12 cellular contexts compared by ENCODE assay signal in the genomic region with DNA sequence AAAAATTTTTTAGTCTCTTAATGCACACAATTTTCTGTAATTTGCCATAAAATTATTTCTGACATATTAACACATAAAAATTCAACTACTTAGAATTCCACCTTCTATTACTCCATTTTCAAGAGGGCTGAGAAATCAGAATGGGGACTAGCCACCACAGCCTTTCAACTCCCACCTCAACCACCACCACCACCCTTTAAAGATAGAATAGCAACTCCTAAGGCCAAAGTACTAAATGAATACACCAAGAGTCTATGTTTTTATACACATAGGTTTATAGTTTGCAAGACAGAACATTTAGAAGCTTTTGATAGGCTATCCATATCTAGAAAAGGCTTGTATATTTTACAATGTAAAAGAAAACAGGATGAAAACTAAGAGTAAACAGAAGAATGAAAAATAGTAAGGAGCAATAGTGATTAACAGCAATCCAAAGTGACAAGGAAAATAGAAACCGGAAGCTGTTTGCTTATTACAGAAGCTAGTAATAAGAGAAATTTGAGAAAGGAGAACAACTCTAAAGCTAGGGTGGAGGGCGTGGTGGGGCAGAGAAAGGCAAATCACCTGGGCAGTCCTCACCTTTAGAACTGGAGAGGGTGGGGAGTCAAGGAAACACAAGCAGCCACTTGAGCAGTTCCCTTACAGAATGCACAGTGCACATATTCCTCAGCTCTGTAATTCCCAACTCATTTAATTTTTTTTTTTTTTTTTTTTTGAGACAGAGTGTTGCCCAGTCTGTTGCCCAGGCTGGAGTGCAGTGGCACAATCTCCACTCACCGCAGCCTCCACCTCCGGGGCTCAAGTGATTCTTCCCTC. TPM values are rescaled to one million over a fixed set of nuclear protein-coding genes. Genes with fewer than 3 reads are reported as not detected.
A peak's percentile ranks its signal among the peaks of the same experiment; 100 is the strongest.
DNase-seq lines count a peak whose midpoint lies in the region; ATAC-seq and TF ChIP-seq lines count a peak whose summit lies in the region.
"Had no signal": no experiment of that assay in that cellular context is flagged by ENCODE, and none has a peak within 500 bp of the region (broad histone marks: within the 10 kb centered on the region; RNA-seq: fewer than 3 reads in every experiment).

No MANE protein-coding gene starts in this region.

- peak; percentile 18 to 27 for DNase-seq in AML-193 (lab: John Stamatoyannopoulos, UW)
- DNase-seq in NCI-H2029 treated with DMSO at 0.1 percent for 48 hours (lab: John Stamatoyannopoulos, UW), result peak; percentile 79
- DNase-seq in colonic mucosa, result peak; percentile 62
- DNase-seq in KG1 (lab: John Stamatoyannopoulos, UW), result no peak
- DNase-seq in NK-92 treated with Interleukin-12 subunit alpha and Interleukin-12 subunit beta, amount 100 ng/mL, for 24 hours (lab: John Stamatoyannopoulos, UW), result no peak
- DNase-seq in NCI-H2081 (lab: John Stamatoyannopoulos, UW), result no peak
- no peak for DNase-seq in putamen (ENCODE audit: low spot score)
- DNase-seq: activated gamma-delta T cell, NCI-H226, ovary had no signal

- H3K36me3 ChIP-seq in colonic mucosa, result no peaks in the 10 kb centered on the region
- H3K36me3 ChIP-seq: ovary had no signal

- H3K4me1 ChIP-seq in colonic mucosa, result peaks cover 5% of the 10 kb centered on the region

- intact Hi-C loops in colonic mucosa (cut with DNase I), result no loop called here

- ATAC-seq in GM18511 (IDR thresholded peaks at IDR 0.05; ENCODE audit: unreplicated experiment), result peak; percentile 62
- ATAC-seq: HCT116 had no signal

- no peaks in the 10 kb centered on the region for H3K27me3 ChIP-seq in colonic mucosa
- H3K27me3 ChIP-seq: ovary had no signal

- H3K4me3 ChIP-seq in colonic mucosa, result no peak overlapping the region
- H3K4me3 ChIP-seq: ovary had no signal

- H3K9ac ChIP-seq in colonic mucosa (ENCODE audit: low read depth in 2 of 2, low read length in 2 of 2), result no peak overlapping the region

- TF ChIP-seq CTCF in colonic mucosa (IDR thresholded peaks at IDR 0.05), result no peak

- no peaks in the 10 kb centered on the region for H3K9me3 ChIP-seq in colonic mucosa
- H3K9me3 ChIP-seq: ovary had no signal

- H3K27ac ChIP-seq in colonic mucosa, result peak overlapping the region; percentile 38
- H3K27ac ChIP-seq: ovary had no signal

RNA-seq across cellular contexts. Expression of a gene that starts 27.7 kb away (rescaled TPM):
- 10 to 100 TPM; 40.3 to 55.8 TPM for total RNA-seq in colonic mucosa

Comparison
In these comparisons a context has a peak if more than half of its experiments do, and no peak if none do; other contexts are left out.
1. DNase-seq: peak in AML-193 (2 of 2), NCI-H2029 treated with DMSO at 0.1 percent for 48 hours (single experiment) and colonic mucosa (single experiment); none in KG1 (single experiment), NK-92 treated with Interleukin-12 subunit alpha and Interleukin-12 subunit beta, amount 100 ng/mL, for 24 hours (single experiment), NCI-H2081 (0 of 2) and putamen (single experiment).